Comparison of ENCODE assay signal across 9 cellular contexts in genomic region chr16:11619327-11619851, GRCh38.
DNase-seq lines count a peak whose midpoint lies in the region; ATAC-seq lines count a peak whose summit lies in the region.
"Had no signal": no experiment of that assay in that cellular context is flagged by ENCODE, and none has a peak within 500 bp of the region (broad histone marks: within the 10 kb centered on the region; RNA-seq: fewer than 3 reads in every experiment).

No MANE protein-coding gene starts in this region.

- ATAC-seq in stimulated activated naive CD8-positive, alpha-beta T cell treated with anti-CD3 and anti-CD28 coated beads, Interleukin-15, Interleukin-2, amounts not matched to agents 100 U/mL and 50 U/mL, for 24 hours = peak; percentile 21
- ATAC-seq in GM18520 (IDR thresholded peaks at IDR 0.05; ENCODE audit: unreplicated experiment) = no peak
- no peak for ATAC-seq in GM21390 (IDR thresholded peaks at IDR 0.05; ENCODE audit: unreplicated experiment)

- DNase-seq in activated naive CD4-positive, alpha-beta T cell treated with anti-CD3 and anti-CD28 coated beads, Interleukin-2, amount 10 ng/mL, durations not matched to agents 7 days and 5 days = peak; percentile 72
- DNase-seq in activated naive CD4-positive, alpha-beta T cell treated with anti-CD3 and anti-CD28 coated beads, Interleukin-2, amount 50 U/mL, for 16 hours = no peak
- DNase-seq in Kasumi-1 (lab: John Stamatoyannopoulos, UW) (peak; percentile 12 to 35), AG08396 (ENCODE audit: low spot score) (no peak)
- DNase-seq in stimulated activated naive CD8-positive, alpha-beta T cell treated with anti-CD3 and anti-CD28 coated beads, Interleukin-15, Interleukin-2, amounts not matched to agents 100 U/mL and 50 U/mL, for 24 hours = no peak
- DNase-seq: NCI-H69 had no signal

- peaks cover 17% of the 10 kb centered on the region for H3K36me3 Mint-ChIP-seq in activated naive CD4-positive, alpha-beta T cell treated with anti-CD3 and anti-CD28 coated beads, Interleukin-2, amount 10 ng/mL, durations not matched to agents 7 days and 5 days
- H3K36me3 Mint-ChIP-seq in dendritic cell treated with granulocyte-macrophage colony-stimulating factor and Interleukin-4, amounts not matched to agents 40 ng/mL and 50 ng/mL, for 4 days (ENCODE audit: low read depth) = peaks cover 6% of the 10 kb centered on the region

- H3K27ac Mint-ChIP-seq in activated naive CD4-positive, alpha-beta T cell treated with anti-CD3 and anti-CD28 coated beads, Interleukin-2, amount 10 ng/mL, durations not matched to agents 7 days and 5 days = peak overlapping the region; percentile 96
- peak overlapping the region; percentile 80 for H3K27ac Mint-ChIP-seq in dendritic cell treated with granulocyte-macrophage colony-stimulating factor and Interleukin-4, amounts not matched to agents 40 ng/mL and 50 ng/mL, for 4 days

- H3K9me3 Mint-ChIP-seq in activated naive CD4-positive, alpha-beta T cell treated with anti-CD3 and anti-CD28 coated beads, Interleukin-2, amount 10 ng/mL, durations not matched to agents 7 days and 5 days = peaks cover 8% of the 10 kb centered on the region
- H3K9me3 Mint-ChIP-seq in dendritic cell treated with granulocyte-macrophage colony-stimulating factor and Interleukin-4, amounts not matched to agents 40 ng/mL and 50 ng/mL, for 4 days = peaks cover 9% of the 10 kb centered on the region

- H3K4me3 Mint-ChIP-seq in activated naive CD4-positive, alpha-beta T cell treated with anti-CD3 and anti-CD28 coated beads, Interleukin-2, amount 10 ng/mL, durations not matched to agents 7 days and 5 days = peak overlapping the region; percentile 12
- no peak overlapping the region for H3K4me3 Mint-ChIP-seq in dendritic cell treated with granulocyte-macrophage colony-stimulating factor and Interleukin-4, amounts not matched to agents 40 ng/mL and 50 ng/mL, for 4 days

- H3K4me1 Mint-ChIP-seq in activated naive CD4-positive, alpha-beta T cell treated with anti-CD3 and anti-CD28 coated beads, Interleukin-2, amount 10 ng/mL, durations not matched to agents 7 days and 5 days = peaks cover 72% of the 10 kb centered on the region
- H3K4me1 Mint-ChIP-seq in dendritic cell treated with granulocyte-macrophage colony-stimulating factor and Interleukin-4, amounts not matched to agents 40 ng/mL and 50 ng/mL, for 4 days (ENCODE audit: low read depth) = peaks cover 52% of the 10 kb centered on the region

- peaks cover 4% of the 10 kb centered on the region for H3K27me3 Mint-ChIP-seq in activated naive CD4-positive, alpha-beta T cell treated with anti-CD3 and anti-CD28 coated beads, Interleukin-2, amount 10 ng/mL, durations not matched to agents 7 days and 5 days
- no peaks in the 10 kb centered on the region for H3K27me3 Mint-ChIP-seq in dendritic cell treated with granulocyte-macrophage colony-stimulating factor and Interleukin-4, amounts not matched to agents 40 ng/mL and 50 ng/mL, for 4 days

- CTCF ChIA-PET in activated naive CD4-positive, alpha-beta T cell treated with anti-CD3 and anti-CD28 coated beads, Interleukin-2, amount 10 ng/mL, durations not matched to agents 7 days and 5 days (lab: Charles Lee) = interaction anchor here (1.0 to 1.4 kb wide), 2 partner anchors 34 to 35 kb away, joined by 3 read pairs; no protein-coding TSS in a partner anchor

- intact Hi-C loops in dendritic cell treated with granulocyte-macrophage colony-stimulating factor and Interleukin-4, amounts not matched to agents 40 ng/mL and 50 ng/mL, for 4 days (cut with micrococcal nuclease) = no loop called here

Comparison
In these comparisons a context has a peak if more than half of its experiments do, and no peak if none do; other contexts are left out.
1. DNase-seq: peak in activated naive CD4-positive, alpha-beta T cell treated with anti-CD3 and anti-CD28 coated beads, Interleukin-2, amount 10 ng/mL, durations not matched to agents 7 days and 5 days (single experiment) and Kasumi-1 (2 of 2); none in activated naive CD4-positive, alpha-beta T cell treated with anti-CD3 and anti-CD28 coated beads, Interleukin-2, amount 50 U/mL, for 16 hours (single experiment), stimulated activated naive CD8-positive, alpha-beta T cell treated with anti-CD3 and anti-CD28 coated beads, Interleukin-15, Interleukin-2, amounts not matched to agents 100 U/mL and 50 U/mL, for 24 hours (single experiment) and AG08396 (single experiment).